Comparison of ENCODE assay signal across 14 cellular contexts in the genomic region with DNA sequence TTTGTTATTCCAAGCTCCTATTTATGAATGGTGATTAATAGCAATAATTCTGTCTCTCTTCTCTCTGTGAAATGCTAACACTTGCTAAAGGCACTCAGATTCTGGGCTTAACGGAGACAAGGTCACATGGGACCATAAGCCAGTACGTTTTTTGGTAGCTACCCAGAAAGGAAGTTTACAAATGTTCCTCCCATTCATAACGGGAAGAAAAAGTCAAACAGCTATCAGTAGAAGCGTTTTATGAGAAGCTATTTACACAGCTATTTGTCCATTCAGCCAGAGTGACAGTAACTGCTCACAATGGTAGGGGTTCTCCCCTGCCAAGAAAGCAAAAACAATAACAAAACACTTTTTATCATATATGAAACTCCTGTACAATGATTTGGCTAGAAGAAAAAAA. TPM values are rescaled to one million over a fixed set of nuclear protein-coding genes. Genes with fewer than 3 reads are reported as not detected.
DNase-seq lines count a peak whose midpoint lies in the region; ATAC-seq, FAIRE-seq and TF ChIP-seq lines count a peak whose summit lies in the region.
"Had no signal": no experiment of that assay in that cellular context is flagged by ENCODE, and none has a peak within 500 bp of the region (broad histone marks: within the 10 kb centered on the region; RNA-seq: fewer than 3 reads in every experiment).

No MANE protein-coding gene starts in this region.

- H3K4me2 ChIP-seq in endothelial cell of umbilical vein (ENCODE audit: insufficient read depth, low read length), result no peak overlapping the region
- H3K4me2 ChIP-seq: PC-9 had no signal

- CTCF ChIA-PET in endothelial cell of umbilical vein (lab: Charles Lee), result interaction anchor here (1.0 to 3.8 kb wide), 4 partner anchors 18 to 301 kb away, joined by 3 to 26 read pairs (median 10); no protein-coding TSS in a partner anchor

- no peak for TF ChIP-seq CTCF in endothelial cell of umbilical vein (IDR thresholded peaks at IDR 0.05; ENCODE audit: extremely low read depth in 1 of 2, insufficient read depth in 1 of 2, low read depth in 1 of 2, low read length in 2 of 2)
- TF ChIP-seq CTCF in mucosa of descending colon (IDR thresholded peaks at IDR 0.05), result no peak

- H2AFZ ChIP-seq in endothelial cell of umbilical vein (ENCODE audit: low read depth, low read length), result no peak overlapping the region
- H2AFZ ChIP-seq: PC-9 had no signal

- peak; percentile 27 for ATAC-seq in mucosa of descending colon
- no peak for ATAC-seq in HG03378 (IDR thresholded peaks at IDR 0.05; ENCODE audit: unreplicated experiment)
- no peak for ATAC-seq in GM19467 (IDR thresholded peaks at IDR 0.05; ENCODE audit: unreplicated experiment)

- peak; percentile 31 for DNase-seq in DMS153 (lab: John Stamatoyannopoulos, UW)
- peak; percentile 78 for DNase-seq in NCI-H69 (lab: John Stamatoyannopoulos, UW)
- DNase-seq in endothelial cell of umbilical vein (ENCODE audit: low read depth, low spot score), result peak; percentile 73
- no peak for DNase-seq in mucosa of descending colon
- DNase-seq in H7, result no peak
- DNase-seq in HK-2 (ENCODE audit: unreplicated experiment), result no peak
- DNase-seq: Calu3, NCI-H187, PC-9, upper lobe of left lung had no signal

- H3K4me1 ChIP-seq in endothelial cell of umbilical vein (ENCODE audit: control insufficient read depth, extremely low read depth, insufficient read depth, low read length) (peaks cover 13% of the 10 kb centered on the region), mucosa of descending colon (ENCODE audit: low read depth) (no peaks in the 10 kb centered on the region)

- H3K27me3 ChIP-seq in endothelial cell of umbilical vein (ENCODE audit: control insufficient read depth in 2 of 2, insufficient read depth in 2 of 2, low read length in 2 of 2), result no peaks in the 10 kb centered on the region
- no peaks in the 10 kb centered on the region for H3K27me3 ChIP-seq in H7 (ENCODE audit: control insufficient read depth, insufficient read depth, low read length)
- H3K27me3 ChIP-seq: upper lobe of left lung had no signal

- intact Hi-C loops in endothelial cell of umbilical vein (cut with micrococcal nuclease) (no loop called here), mucosa of descending colon (cut with DNase I, micrococcal nuclease) (no loop called here)

- peak; percentile 15 for FAIRE-seq in endothelial cell of umbilical vein (lab: Jason Lieb, UNC)
- FAIRE-seq: bronchial epithelial cell, TTC549 had no signal

- H3K9me1 ChIP-seq in endothelial cell of umbilical vein (replicated peaks; ENCODE audit: control insufficient read depth, extremely low read depth, insufficient read depth, low read length), result no peaks in the 10 kb centered on the region

- H3K4me3 ChIP-seq in endothelial cell of umbilical vein (replicated peaks in 1 of 3; ENCODE audit: insufficient read depth in 1 of 3, low read depth in 1 of 3, low read length in 3 of 3) (no peak overlapping the region), mucosa of descending colon (no peak overlapping the region), H7 (ENCODE audit: insufficient read depth, low read depth, low read length) (no peak overlapping the region)
- H3K4me3 ChIP-seq: PC-9, upper lobe of left lung had no signal

- no peaks in the 10 kb centered on the region for H4K20me1 ChIP-seq in endothelial cell of umbilical vein (replicated peaks; ENCODE audit: control insufficient read depth, extremely low read depth, insufficient read depth, low read length)

- H3K9me3 ChIP-seq in endothelial cell of umbilical vein (replicated peaks; ENCODE audit: control insufficient read depth, insufficient read depth, low read length), result no peaks in the 10 kb centered on the region
- H3K9me3 ChIP-seq in mucosa of descending colon, result no peaks in the 10 kb centered on the region
- H3K9me3 ChIP-seq: upper lobe of left lung had no signal

- H3K27ac ChIP-seq in endothelial cell of umbilical vein (ENCODE audit: insufficient read depth, low read depth, low read length), result no peak overlapping the region
- H3K27ac ChIP-seq: PC-9, upper lobe of left lung had no signal

- TF ChIP-seq POLR2A in endothelial cell of umbilical vein (IDR thresholded peaks at IDR 0.05; ENCODE audit: low read depth, low read length), result no peak

- POLR2A ChIA-PET in endothelial cell of umbilical vein (lab: Charles Lee), result interaction anchor here (0.6 kb wide), 1 partner anchor 8 kb away, joined by 5 read pairs; no protein-coding TSS in a partner anchor

- no TSS peak for BruUV-seq in endothelial cell of umbilical vein (replicated peaks; lab: Mats Ljungman, UMichigan)

- H3K9ac ChIP-seq in endothelial cell of umbilical vein (replicated peaks; ENCODE audit: extremely low read depth, insufficient read depth, low read length), result no peak overlapping the region

- peaks cover 0 to 2% of the 10 kb centered on the region in 2 experiments for H3K36me3 ChIP-seq in endothelial cell of umbilical vein (ENCODE audit: control insufficient read depth in 2 of 2, extremely low read depth in 1 of 2, insufficient read depth in 2 of 2, low read length in 2 of 2)
- no peaks in the 10 kb centered on the region for H3K36me3 ChIP-seq in mucosa of descending colon (ENCODE audit: low read depth)
- H3K36me3 ChIP-seq in H7 (replicated peaks; ENCODE audit: control insufficient read depth, insufficient read depth, low read length), result no peaks in the 10 kb centered on the region
- H3K36me3 ChIP-seq: upper lobe of left lung had no signal

- H3K79me2 ChIP-seq in endothelial cell of umbilical vein (ENCODE audit: control insufficient read depth, insufficient read depth, low read length), result no peaks in the 10 kb centered on the region

- dilution Hi-C loops in endothelial cell of umbilical vein (cut with MboI; ENCODE audit: extremely low pct_ligation_motif_present, low sequenced_read_pairs), result no loop called here

TF ChIP-seq in endothelial cell of umbilical vein, 7 proteins besides CTCF, POLR2A, EP300 and RAD21:
- TF ChIP-seq EZH2 (IDR thresholded peaks at IDR 0.05; ENCODE audit: borderline replicate concordance, low read depth, low read length, severe bottlenecking) (no peak), MAX (IDR thresholded peaks at IDR 0.05; ENCODE audit: insufficient read depth, insufficient read length) (no peak), POLR2AphosphoS5 (IDR thresholded peaks at IDR 0.05; ENCODE audit: insufficient read depth, low read depth, low read length) (no peak), FOS (IDR thresholded peaks at IDR 0.05; ENCODE audit: borderline replicate concordance, insufficient read depth, low read length) (no peak), MYC (IDR thresholded peaks at IDR 0.05; ENCODE audit: low read depth, low read length) (no peak), GATA2 (IDR thresholded peaks at IDR 0.05; ENCODE audit: insufficient read depth, insufficient read length, low read depth, low read length) (no peak), JUN (IDR thresholded peaks at IDR 0.05; ENCODE audit: borderline replicate concordance, insufficient read depth, insufficient read length, low read depth) (no peak)

RNA-seq across cellular contexts. Expression of gene ZMAT3, which starts 51.5 kb away (rescaled TPM):
- total RNA-seq in endothelial cell of umbilical vein, result 33.1 and 35.5 TPM in 2 replicates
- polyA plus RNA-seq in endothelial cell of umbilical vein, result 10.3 and 13.2 TPM in 2 replicates
- polyA plus RNA-seq in endothelial cell of umbilical vein (2011; cell fraction: cytosol; rRNA removed), result 10.4 and 12.0 TPM in 2 replicates
- 13.4 and 14.4 TPM in 2 replicates for polyA plus RNA-seq in endothelial cell of umbilical vein (2011; cell fraction: nucleus; rRNA removed)
- polyA plus RNA-seq in endothelial cell of umbilical vein (2012), result 32.6 and 40.7 TPM in 2 replicates
- polyA minus RNA-seq in endothelial cell of umbilical vein, result 76.6 and 86.8 TPM in 2 replicates
- 3.8 TPM for polyA minus RNA-seq in endothelial cell of umbilical vein (2011; cell fraction: cytosol; rRNA and poly(A)+ RNA removed)
- polyA minus RNA-seq in endothelial cell of umbilical vein (2011; cell fraction: nucleus; rRNA and poly(A)+ RNA removed), result 48.9 and 61.8 TPM in 2 replicates
- total RNA-seq in mucosa of descending colon, result 10 to 100 TPM in 1 of 3 donors, 1 to 10 TPM in 2; 9.3 to 22.2 (median 9.5) TPM
- 0.48 and 0.78 TPM in 2 replicates for total RNA-seq in H7 (2014; rRNA removed; shearing (Covaris generic))

Comparison
In these comparisons a context has a peak if more than half of its experiments do, and no peak if none do; other contexts are left out.
1. DNase-seq: peak in DMS153 (single experiment), NCI-H69 (single experiment) and endothelial cell of umbilical vein (single experiment); none in mucosa of descending colon (0 of 3), H7 (single experiment) and HK-2 (single experiment).